25 cellular contexts compared by ENCODE assay signal in genomic region chrX:133840415-133840814, GRCh38.
"Had no signal": no experiment of that assay in that cellular context is flagged by ENCODE, and none has a peak within 500 bp of the region (broad histone marks: within the 10 kb centered on the region; RNA-seq: fewer than 3 reads in every experiment).

No MANE protein-coding gene starts in this region.

- ATAC-seq: Right ventricle myocardium inferior had no signal

- DNase-seq: IMR-90, Karpas-422, KG1, MG63, NCI-H1092, NCI-H1105 treated with DMSO at 0.1 percent for 48 hours, NCI-H1417 treated with DMSO at 0.1 percent for 48 hours, NCI-H146, NCI-H187, NCI-H2029, NCI-H2081 treated with DMSO at 0.1 percent for 48 hours, NCI-H2171, NCI-H226, NCI-H446, NCI-H510A, NCI-H524 treated with DMSO at 0.1 percent for 48 hours, NCI-H69, NCI-H774, OCI-M1, PC-9, Peyer's patch, SHP77 treated with DMSO at 0.1 percent for 48 hours had no signal

- H3K27ac ChIP-seq: PC-9, Peyer's patch, SJSA1, SK-N-MC had no signal

- H3K27me3 ChIP-seq: MG63, Peyer's patch, SJSA1 had no signal

- H3K9me3 ChIP-seq: MG63, Peyer's patch, SJSA1 had no signal

- H3K4me3 ChIP-seq: MG63, PC-9, Peyer's patch, SJSA1, SK-N-MC had no signal

- H2AFZ ChIP-seq: PC-9 had no signal

- H3K4me1 ChIP-seq: Peyer's patch, SJSA1 had no signal

- H3K4me2 ChIP-seq: PC-9 had no signal

- H3K36me3 ChIP-seq: MG63, Peyer's patch, SJSA1 had no signal
